1 cellular context compared by ENCODE assay signal in the genomic region with DNA sequence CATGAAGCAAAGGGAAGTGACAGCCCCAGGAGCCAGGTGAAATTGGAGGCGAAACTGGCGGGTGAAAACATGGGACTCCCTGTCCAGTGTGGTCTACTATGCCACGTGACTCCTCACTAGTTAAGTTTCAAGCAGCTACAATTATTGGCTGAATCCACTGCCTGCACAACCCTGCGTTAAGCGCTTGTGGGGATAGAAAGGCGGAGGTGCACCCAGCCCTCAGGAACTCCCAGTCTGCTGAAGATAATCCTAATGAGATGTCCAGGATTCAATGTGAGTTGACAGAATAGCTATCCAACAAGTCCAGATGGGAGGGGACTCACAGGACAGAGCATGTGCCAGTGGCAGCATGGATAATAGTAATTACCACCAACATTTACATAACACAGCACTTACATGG.
TF ChIP-seq lines count a peak whose summit lies in the region.

No MANE protein-coding gene starts in this region.

TF ChIP-seq in IMR-90, 13 proteins besides CTCF, POLR2A, EP300 and RAD21 (continued from another document):
- TF ChIP-seq, protein P1, sequence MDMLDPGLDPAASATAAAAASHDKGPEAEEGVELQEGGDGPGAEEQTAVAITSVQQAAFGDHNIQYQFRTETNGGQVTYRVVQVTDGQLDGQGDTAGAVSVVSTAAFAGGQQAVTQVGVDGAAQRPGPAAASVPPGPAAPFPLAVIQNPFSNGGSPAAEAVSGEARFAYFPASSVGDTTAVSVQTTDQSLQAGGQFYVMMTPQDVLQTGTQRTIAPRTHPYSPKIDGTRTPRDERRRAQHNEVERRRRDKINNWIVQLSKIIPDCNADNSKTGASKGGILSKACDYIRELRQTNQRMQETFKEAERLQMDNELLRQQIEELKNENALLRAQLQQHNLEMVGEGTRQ (IDR thresholded peaks at IDR 0.05; ENCODE audit: low read depth, low read length) = no peak
- TF ChIP-seq BHLHE40 (IDR thresholded peaks at IDR 0.05; ENCODE audit: low read depth, low read length) = no peak
- TF ChIP-seq RFX5 (IDR thresholded peaks at IDR 0.05; ENCODE audit: low read depth, low read length) = no peak
- TF ChIP-seq SMC3 (IDR thresholded peaks at IDR 0.05; ENCODE audit: low read depth, low read length) = no peak
- TF ChIP-seq FOS (IDR thresholded peaks at IDR 0.05; ENCODE audit: low read depth, low read length) = no peak
- TF ChIP-seq MXI1 (IDR thresholded peaks at IDR 0.05; ENCODE audit: borderline replicate concordance, low read depth, low read length) = no peak
